1 cellular context compared by ENCODE assay signal in genomic region chr15:90660195-90660995, GRCh38.
TF ChIP-seq lines count a peak whose summit lies in the region.

No MANE protein-coding gene starts in this region.

TF ChIP-seq in K562, 482 proteins besides CTCF, POLR2A, EP300 and RAD21 (continued from another document and continues in another):
- TF ChIP-seq CREB3 (tag; conservative IDR thresholded peaks at IDR 0.05; ENCODE audit: low read depth) (peak; percentile 72; the same call in 1 of the 2 replicates), FUS (optimal IDR thresholded peaks at IDR 0.05; ENCODE audit: low read depth, low read length) (no peak), PCBP2 (IDR thresholded peaks at IDR 0.05; ENCODE audit: low read depth, low read length, poor library complexity, severe bottlenecking) (no peak), PPARD (CRISPR knock-in tag; IDR thresholded peaks at IDR 0.05) (no peak), TRIM28 (IDR thresholded peaks at IDR 0.05) (no peak), ZNF592 (IDR thresholded peaks at IDR 0.05) (peak; percentile 84), MEF2A (IDR thresholded peaks at IDR 0.05; ENCODE audit: control insufficient read depth, low read depth, low read length) (no peak), TOE1 (IDR thresholded peaks at IDR 0.05; ENCODE audit: borderline replicate concordance) (peak; percentile 32; the same call in 1 of the 2 replicates), TOE1 (CRISPR knock-in tag; IDR thresholded peaks at IDR 0.05; ENCODE audit: borderline replicate concordance, low read depth) (no peak), ARNT (IDR thresholded peaks at IDR 0.05) (peak in 1 of 2 experiments; percentile 62; a peak in 1 of 4 replicates), MYNN (IDR thresholded peaks at IDR 0.05) (no peak; the same call in 1 of the 2 replicates), MYNN (CRISPR knock-in tag; IDR thresholded peaks at IDR 0.05) (no peak), ZNF780A (CRISPR knock-in tag; IDR thresholded peaks at IDR 0.05) (no peak), GTF2E2 (tag; IDR thresholded peaks at IDR 0.05) (no peak), LCOR (CRISPR knock-in tag; IDR thresholded peaks at IDR 0.05) (no peak), HSF4 (CRISPR knock-in tag; IDR thresholded peaks at IDR 0.05; ENCODE audit: borderline replicate concordance) (no peak), ZBTB40 (IDR thresholded peaks at IDR 0.05) (no peak), ZBTB40 (CRISPR knock-in tag; IDR thresholded peaks at IDR 0.05) (no peak), TCF15 (CRISPR knock-in tag; IDR thresholded peaks at IDR 0.05) (no peak), ZNF785 (CRISPR knock-in tag; IDR thresholded peaks at IDR 0.05) (no peak), THRA (IDR thresholded peaks at IDR 0.05) (no peak), ESRRB (CRISPR knock-in tag; IDR thresholded peaks at IDR 0.05; ENCODE audit: borderline replicate concordance) (no peak), ZNF586 (CRISPR knock-in tag; conservative IDR thresholded peaks at IDR 0.05) (no peak)
- TF ChIP-seq, protein P1, sequence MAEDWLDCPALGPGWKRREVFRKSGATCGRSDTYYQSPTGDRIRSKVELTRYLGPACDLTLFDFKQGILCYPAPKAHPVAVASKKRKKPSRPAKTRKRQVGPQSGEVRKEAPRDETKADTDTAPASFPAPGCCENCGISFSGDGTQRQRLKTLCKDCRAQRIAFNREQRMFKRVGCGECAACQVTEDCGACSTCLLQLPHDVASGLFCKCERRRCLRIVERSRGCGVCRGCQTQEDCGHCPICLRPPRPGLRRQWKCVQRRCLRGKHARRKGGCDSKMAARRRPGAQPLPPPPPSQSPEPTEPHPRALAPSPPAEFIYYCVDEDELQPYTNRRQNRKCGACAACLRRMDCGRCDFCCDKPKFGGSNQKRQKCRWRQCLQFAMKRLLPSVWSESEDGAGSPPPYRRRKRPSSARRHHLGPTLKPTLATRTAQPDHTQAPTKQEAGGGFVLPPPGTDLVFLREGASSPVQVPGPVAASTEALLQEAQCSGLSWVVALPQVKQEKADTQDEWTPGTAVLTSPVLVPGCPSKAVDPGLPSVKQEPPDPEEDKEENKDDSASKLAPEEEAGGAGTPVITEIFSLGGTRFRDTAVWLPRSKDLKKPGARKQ (CRISPR knock-in tag; IDR thresholded peaks at IDR 0.05) = no peak
- TF ChIP-seq, protein P2, sequence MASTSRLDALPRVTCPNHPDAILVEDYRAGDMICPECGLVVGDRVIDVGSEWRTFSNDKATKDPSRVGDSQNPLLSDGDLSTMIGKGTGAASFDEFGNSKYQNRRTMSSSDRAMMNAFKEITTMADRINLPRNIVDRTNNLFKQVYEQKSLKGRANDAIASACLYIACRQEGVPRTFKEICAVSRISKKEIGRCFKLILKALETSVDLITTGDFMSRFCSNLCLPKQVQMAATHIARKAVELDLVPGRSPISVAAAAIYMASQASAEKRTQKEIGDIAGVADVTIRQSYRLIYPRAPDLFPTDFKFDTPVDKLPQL (IDR thresholded peaks at IDR 0.05; ENCODE audit: extremely low read depth, insufficient read length) = no peak
- TF ChIP-seq, protein P3, sequence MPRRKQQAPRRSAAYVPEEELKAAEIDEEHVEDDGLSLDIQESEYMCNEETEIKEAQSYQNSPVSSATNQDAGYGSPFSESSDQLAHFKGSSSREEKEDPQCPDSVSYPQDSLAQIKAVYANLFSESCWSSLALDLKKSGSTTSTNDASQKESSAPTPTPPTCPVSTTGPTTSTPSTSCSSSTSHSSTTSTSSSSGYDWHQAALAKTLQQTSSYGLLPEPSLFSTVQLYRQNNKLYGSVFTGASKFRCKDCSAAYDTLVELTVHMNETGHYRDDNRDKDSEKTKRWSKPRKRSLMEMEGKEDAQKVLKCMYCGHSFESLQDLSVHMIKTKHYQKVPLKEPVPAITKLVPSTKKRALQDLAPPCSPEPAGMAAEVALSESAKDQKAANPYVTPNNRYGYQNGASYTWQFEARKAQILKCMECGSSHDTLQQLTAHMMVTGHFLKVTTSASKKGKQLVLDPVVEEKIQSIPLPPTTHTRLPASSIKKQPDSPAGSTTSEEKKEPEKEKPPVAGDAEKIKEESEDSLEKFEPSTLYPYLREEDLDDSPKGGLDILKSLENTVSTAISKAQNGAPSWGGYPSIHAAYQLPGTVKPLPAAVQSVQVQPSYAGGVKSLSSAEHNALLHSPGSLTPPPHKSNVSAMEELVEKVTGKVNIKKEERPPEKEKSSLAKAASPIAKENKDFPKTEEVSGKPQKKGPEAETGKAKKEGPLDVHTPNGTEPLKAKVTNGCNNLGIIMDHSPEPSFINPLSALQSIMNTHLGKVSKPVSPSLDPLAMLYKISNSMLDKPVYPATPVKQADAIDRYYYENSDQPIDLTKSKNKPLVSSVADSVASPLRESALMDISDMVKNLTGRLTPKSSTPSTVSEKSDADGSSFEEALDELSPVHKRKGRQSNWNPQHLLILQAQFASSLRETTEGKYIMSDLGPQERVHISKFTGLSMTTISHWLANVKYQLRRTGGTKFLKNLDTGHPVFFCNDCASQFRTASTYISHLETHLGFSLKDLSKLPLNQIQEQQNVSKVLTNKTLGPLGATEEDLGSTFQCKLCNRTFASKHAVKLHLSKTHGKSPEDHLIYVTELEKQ (CRISPR knock-in tag; IDR thresholded peaks at IDR 0.05) = no peak
- TF ChIP-seq, protein P4, sequence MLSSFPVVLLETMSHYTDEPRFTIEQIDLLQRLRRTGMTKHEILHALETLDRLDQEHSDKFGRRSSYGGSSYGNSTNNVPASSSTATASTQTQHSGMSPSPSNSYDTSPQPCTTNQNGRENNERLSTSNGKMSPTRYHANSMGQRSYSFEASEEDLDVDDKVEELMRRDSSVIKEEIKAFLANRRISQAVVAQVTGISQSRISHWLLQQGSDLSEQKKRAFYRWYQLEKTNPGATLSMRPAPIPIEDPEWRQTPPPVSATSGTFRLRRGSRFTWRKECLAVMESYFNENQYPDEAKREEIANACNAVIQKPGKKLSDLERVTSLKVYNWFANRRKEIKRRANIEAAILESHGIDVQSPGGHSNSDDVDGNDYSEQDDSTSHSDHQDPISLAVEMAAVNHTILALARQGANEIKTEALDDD (IDR thresholded peaks at IDR 0.05) = no peak
